Comparison of ENCODE assay signal across 25 cellular contexts in the genomic region with DNA sequence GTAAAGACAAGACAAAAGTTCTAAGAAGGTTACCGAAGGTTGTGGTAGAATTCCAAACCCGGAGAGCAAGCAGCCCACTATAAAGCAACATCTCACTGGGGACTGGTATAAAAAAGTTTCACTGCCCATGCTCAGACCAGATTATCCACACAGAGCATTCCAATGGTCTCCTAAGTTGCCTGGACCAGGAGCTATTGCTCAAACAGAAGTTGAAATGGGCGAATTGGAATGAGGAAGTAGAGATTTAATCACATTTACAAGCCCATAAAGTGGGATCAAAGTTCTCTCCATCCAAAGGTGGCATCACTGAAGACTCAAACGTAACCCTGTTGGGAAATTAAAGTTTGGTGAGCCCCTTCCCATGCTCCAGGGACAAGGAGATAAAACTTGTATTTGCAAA. TPM values are rescaled to one million over a fixed set of nuclear protein-coding genes. Genes with fewer than 3 reads are reported as not detected.
A peak's percentile ranks its signal among the peaks of the same experiment; 100 is the strongest.
DNase-seq lines count a peak whose midpoint lies in the region; ATAC-seq, FAIRE-seq and TF ChIP-seq lines count a peak whose summit lies in the region.
"Had no signal": no experiment of that assay in that cellular context is flagged by ENCODE, and none has a peak within 500 bp of the region (broad histone marks: within the 10 kb centered on the region; RNA-seq: fewer than 3 reads in every experiment).

No MANE protein-coding gene starts in this region.

- peak overlapping the region; percentile 62 for H3K4me2 ChIP-seq in A549
- no peak overlapping the region for H3K4me2 ChIP-seq in GM23248 (ENCODE audit: unreplicated experiment)
- H3K4me2 ChIP-seq in PC-9: peak overlapping the region; percentile 53
- peak overlapping the region; percentile 67 for H3K4me2 ChIP-seq in hepatocyte

- H3K4me3 Mint-ChIP-seq in stimulated activated memory B cell treated with anti-CD40 and anti-IgM and Interleukin-4, amounts not matched to agents 10 μg/mL and 1 μg/mL and 100 μg/mL, for 72 hours: no peak overlapping the region
- H3K4me3 Mint-ChIP-seq: activated CD4-positive, alpha-beta memory T cell treated with anti-CD3 and anti-CD28 coated beads, Interleukin-2, amount 10 ng/mL, durations not matched to agents 7 days and 5 days; activated T-cell treated with anti-CD3 and anti-CD28 coated beads, Interleukin-2, amount 50 U/mL, for 24 hours; CD8-positive, alpha-beta T cell; T-helper 1 cell treated with Interleukin-12 subunit alpha and Interleukin-12 subunit beta and Interleukin-4 antibody, amounts not matched to agents 30 μg/mL and 1 μg/mL, for 36 hours; WTC11 had no signal

- TF ChIP-seq CTCF in A549 (IDR thresholded peaks at IDR 0.05): no peak
- TF ChIP-seq CTCF in PC-9 (conservative IDR thresholded peaks at IDR 0.05): no peak
- no peak for TF ChIP-seq CTCF in hepatocyte (IDR thresholded peaks at IDR 0.05; ENCODE audit: poor library complexity)

- no TSS peak for BruUV-seq in PC-9 (replicated peaks; lab: Mats Ljungman, UMichigan)

- CTCF ChIA-PET in A549 (lab: Yijun Ruan, JAX): interaction anchor here (0.9 to 1.1 kb wide), 2 partner anchors 46 to 72 kb away, joined by 3 to 4 read pairs; partner anchors contain the start of gene TCAF1
- CTCF ChIA-PET in PC-9 (lab: Charles Lee): no interaction called here

- TF ChIP-seq POLR2A in A549 (IDR thresholded peaks at IDR 0.05; ENCODE audit: low read length): no peak

- FAIRE-seq in A549 (lab: Jason Lieb, UNC): peak; percentile 94
- FAIRE-seq: colon, endothelial cell of umbilical vein, frontal cortex had no signal

- no peak overlapping the region for H3K4me3 ChIP-seq in A549
- H3K4me3 ChIP-seq in GM23248: no peak overlapping the region
- no peak overlapping the region for H3K4me3 ChIP-seq in PC-9
- no peak overlapping the region for H3K4me3 ChIP-seq in hepatocyte
- H3K4me3 ChIP-seq: MG63 had no signal

- H3K36me3 ChIP-seq in GM23248 (ENCODE audit: low read depth): no peaks in the 10 kb centered on the region
- H3K36me3 ChIP-seq in PC-9 (ENCODE audit: low read depth): no peaks in the 10 kb centered on the region
- H3K36me3 ChIP-seq in hepatocyte (replicated peaks; ENCODE audit: insufficient read depth, low read depth): no peaks in the 10 kb centered on the region
- H3K36me3 ChIP-seq: MG63 had no signal

- in situ Hi-C loops in GM23248 (cut with MboI): no loop called here

- H3F3A ChIP-seq in GM23248 (ENCODE audit: insufficient read depth): peaks cover 11% of the 10 kb centered on the region
- peaks cover 13% of the 10 kb centered on the region; the same call in 1 of the 2 replicates for H3F3A ChIP-seq in PC-9 (ENCODE audit: insufficient read depth, low read depth)

- 27% methylated on average over 4 of the region's 4 CpGs for WGBS in A549 (ENCODE audit: missing lambda C conversion rate)
- 67 to 71% methylated on average over 4 of the region's 4 CpGs for WGBS in GM23248 (ENCODE audit: low coverage in 1 of 2, low lambda C conversion rate in 2 of 2, missing lambda C conversion rate in 2 of 2), 2 experiments
- WGBS in hepatocyte (ENCODE audit: low lambda C conversion rate, missing lambda C conversion rate): 37% methylated on average over 4 of the region's 4 CpGs

- TF ChIP-seq EP300 in A549 (IDR thresholded peaks at IDR 0.05): 0 out of 5 replicates have a peak, but pooled peaks of 1 of the 2 experiments have one; percentile 22

- no peaks in the 10 kb centered on the region for H3K9me3 Mint-ChIP-seq in stimulated activated memory B cell treated with anti-CD40 and anti-IgM and Interleukin-4, amounts not matched to agents 10 μg/mL and 1 μg/mL and 100 μg/mL, for 72 hours
- H3K9me3 Mint-ChIP-seq: activated CD4-positive, alpha-beta memory T cell treated with anti-CD3 and anti-CD28 coated beads, Interleukin-2, amount 10 ng/mL, durations not matched to agents 7 days and 5 days; activated T-cell treated with anti-CD3 and anti-CD28 coated beads, Interleukin-2, amount 50 U/mL, for 24 hours; CD8-positive, alpha-beta T cell; T-helper 1 cell treated with Interleukin-12 subunit alpha and Interleukin-12 subunit beta and Interleukin-4 antibody, amounts not matched to agents 30 μg/mL and 1 μg/mL, for 36 hours had no signal

- TF ChIP-seq RAD21 in A549 (conservative IDR thresholded peaks at IDR 0.05 in 1 of 2, IDR thresholded peaks at IDR 0.05 in 1 of 2): no peak

- peaks cover 9% of the 10 kb centered on the region for H3K27me3 Mint-ChIP-seq in stimulated activated memory B cell treated with anti-CD40 and anti-IgM and Interleukin-4, amounts not matched to agents 10 μg/mL and 1 μg/mL and 100 μg/mL, for 72 hours

- no peak overlapping the region for H3K9ac ChIP-seq in GM23248

- H3K27me3 ChIP-seq in GM23248 (replicated peaks; ENCODE audit: insufficient read depth): no peaks in the 10 kb centered on the region
- H3K27me3 ChIP-seq in PC-9 (ENCODE audit: insufficient read depth, low read depth): no peaks in the 10 kb centered on the region
- H3K27me3 ChIP-seq in hepatocyte: no peaks in the 10 kb centered on the region
- H3K27me3 ChIP-seq: MG63 had no signal

- peak; percentile 44 to 83 for DNase-seq in A549 (ENCODE audit: low read depth in 1 of 2, low spot score in 1 of 2)
- DNase-seq in GM23248: peak; percentile 48
- peak; percentile 10 to 90 for DNase-seq in PC-9
- DNase-seq in hepatocyte (ENCODE audit: low spot score): peak; percentile 54
- no peak for DNase-seq in amniotic stem cell (lab: John Stamatoyannopoulos, UW)
- no peak for DNase-seq in COR-L47 (lab: John Stamatoyannopoulos, UW)
- DNase-seq: activated CD4-positive, alpha-beta memory T cell treated with anti-CD3 and anti-CD28 coated beads, Interleukin-2, amount 10 ng/mL, durations not matched to agents 7 days and 5 days; activated naive CD4-positive, alpha-beta T cell treated with anti-CD3 and anti-CD28 coated beads, Interleukin-2, amount 50 U/mL, for 16 hours; activated T-cell treated with anti-CD3 and anti-CD28 coated beads, Interleukin-2, amount 50 U/mL, for 24 hours; CD8-positive, alpha-beta T cell; DND-41; MG63; NCI-H1694 treated with DMSO at 0.1 percent for 48 hours; NCI-H446; stimulated activated CD4-positive, alpha-beta T cell treated with anti-CD3 and anti-CD28 coated beads, Interleukin-15, amount 100 ng/mL, for 24 hours; stimulated activated naive CD4-positive, alpha-beta T cell had no signal

- H3K79me2 ChIP-seq in GM23248 (ENCODE audit: insufficient read depth) (no peaks in the 10 kb centered on the region), PC-9 (ENCODE audit: low read depth) (no peaks in the 10 kb centered on the region), hepatocyte (no peaks in the 10 kb centered on the region)

- intact Hi-C loops in PC-9 (cut with micrococcal nuclease; ENCODE audit: unreplicated experiment): no loop called here

- ATAC-seq in A549: peak; percentile 85 to 94
- no peak for ATAC-seq in GM18907 (IDR thresholded peaks at IDR 0.05; ENCODE audit: unreplicated experiment)
- ATAC-seq in stimulated activated memory B cell treated with anti-CD40 and anti-IgM and Interleukin-4, amounts not matched to agents 10 μg/mL and 1 μg/mL and 100 μg/mL, for 72 hours: no peak
- ATAC-seq: CD8-positive, alpha-beta T cell; left lobe of liver; WTC11 had no signal

- H3K9me2 ChIP-seq in GM23248 (ENCODE audit: insufficient read depth) (no peaks in the 10 kb centered on the region), PC-9 (ENCODE audit: insufficient read depth) (no peaks in the 10 kb centered on the region), hepatocyte (replicated peaks; ENCODE audit: insufficient read depth) (no peaks in the 10 kb centered on the region)

- no peaks in the 10 kb centered on the region for H3K4me1 Mint-ChIP-seq in stimulated activated memory B cell treated with anti-CD40 and anti-IgM and Interleukin-4, amounts not matched to agents 10 μg/mL and 1 μg/mL and 100 μg/mL, for 72 hours
- H3K4me1 Mint-ChIP-seq: activated CD4-positive, alpha-beta memory T cell treated with anti-CD3 and anti-CD28 coated beads, Interleukin-2, amount 10 ng/mL, durations not matched to agents 7 days and 5 days; WTC11 had no signal

- no peaks in the 10 kb centered on the region for H4K20me1 ChIP-seq in GM23248 (ENCODE audit: insufficient read depth)
- no peaks in the 10 kb centered on the region for H4K20me1 ChIP-seq in PC-9 (ENCODE audit: insufficient read depth)
- H4K20me1 ChIP-seq in hepatocyte (ENCODE audit: insufficient read depth, poor library complexity, severe bottlenecking): no peaks in the 10 kb centered on the region

- POLR2A ChIA-PET in A549 (lab: Yijun Ruan, JAX) (interaction anchor here (3.2 kb wide), 1 partner anchor 73 kb away, joined by 27 read pairs; the partner anchor contains the start of gene TCAF1), PC-9 (lab: Charles Lee; ENCODE audit: unreplicated experiment) (no interaction called here)

- H3K9me3 ChIP-seq in A549 (0 out of 3 replicates have a peak, but pooled peaks cover 4% of the 10 kb centered on the region), GM23248 (ENCODE audit: low read depth) (no peaks in the 10 kb centered on the region), PC-9 (ENCODE audit: insufficient read depth, low read depth) (no peaks in the 10 kb centered on the region), hepatocyte (ENCODE audit: low read depth) (no peaks in the 10 kb centered on the region)

- no peak overlapping the region for H3K27ac Mint-ChIP-seq in stimulated activated memory B cell treated with anti-CD40 and anti-IgM and Interleukin-4, amounts not matched to agents 10 μg/mL and 1 μg/mL and 100 μg/mL, for 72 hours
- H3K27ac Mint-ChIP-seq: activated CD4-positive, alpha-beta memory T cell treated with anti-CD3 and anti-CD28 coated beads, Interleukin-2, amount 10 ng/mL, durations not matched to agents 7 days and 5 days; activated T-cell treated with anti-CD3 and anti-CD28 coated beads, Interleukin-2, amount 50 U/mL, for 24 hours; CD8-positive, alpha-beta T cell; T-helper 1 cell treated with Interleukin-12 subunit alpha and Interleukin-12 subunit beta and Interleukin-4 antibody, amounts not matched to agents 30 μg/mL and 1 μg/mL, for 36 hours; WTC11 had no signal

- 0 out of 2 replicates have a peak overlapping the region, but pooled peaks have one; percentile 20 for H2AFZ ChIP-seq in GM23248
- peak overlapping the region; percentile 73 for H2AFZ ChIP-seq in PC-9
- no peak overlapping the region for H2AFZ ChIP-seq in hepatocyte

- H3K27ac ChIP-seq in A549 (peak overlapping the region; percentile 64 to 68), GM23248 (no peak overlapping the region), PC-9 (peak overlapping the region; percentile 3; the same call in 1 of the 2 replicates), hepatocyte (peak overlapping the region; percentile 84)

- H3K36me3 Mint-ChIP-seq in stimulated activated memory B cell treated with anti-CD40 and anti-IgM and Interleukin-4, amounts not matched to agents 10 μg/mL and 1 μg/mL and 100 μg/mL, for 72 hours: no peaks in the 10 kb centered on the region
- H3K36me3 Mint-ChIP-seq: CD8-positive, alpha-beta T cell; WTC11 had no signal

- H3K4me1 ChIP-seq in A549 (peaks cover 35% of the 10 kb centered on the region), GM23248 (ENCODE audit: insufficient read depth) (peaks cover 11% of the 10 kb centered on the region), PC-9 (replicated peaks; ENCODE audit: insufficient read depth) (peaks cover 30% of the 10 kb centered on the region), hepatocyte (ENCODE audit: insufficient read depth) (no peaks in the 10 kb centered on the region)

RNA-seq across cellular contexts. Expression of gene OR2F1, which starts 19.8 kb away (rescaled TPM):
- polyA plus RNA-seq in A549 (2011; rRNA removed): not detected in 2 replicates
- not detected in 2 replicates for polyA plus RNA-seq in A549 (2012; cell fraction: cytosol; rRNA removed)
- polyA plus RNA-seq in A549 (2012; cell fraction: nucleus; rRNA removed): not detected in 2 replicates
- polyA plus RNA-seq in A549 (2017; fragmentation: RNase III; extraction: RNeasy Plus Mini Kit Qiagen cat#74134 plus additional on column Dnase treatment): not detected in 3 replicates
- not detected in 2 replicates for polyA minus RNA-seq in A549 (2011; rRNA and poly(A)+ RNA removed)
- not detected in 2 replicates for total RNA-seq in GM23248 (2014; rRNA removed; shearing (Covaris generic))
- polyA plus RNA-seq in GM23248 (2016; fragmentation: Nextera tagmentation; extraction: Ambion mirVana): not detected in 2 replicates
- not detected in 2 replicates for total RNA-seq in PC-9 (2021)
- 0.04 TPM in 1 of 2 replicates, not detected in the other for total RNA-seq in hepatocyte
- not detected in 2 replicates for polyA plus RNA-seq in hepatocyte
- total RNA-seq: activated CD4-positive, alpha-beta memory T cell treated with anti-CD3 and anti-CD28 coated beads, Interleukin-2, amount 10 ng/mL, durations not matched to agents 7 days and 5 days; CD8-positive, alpha-beta T cell; endothelial cell of umbilical vein; frontal cortex; left lobe of liver; WTC11 had no signal
- polyA plus RNA-seq: endothelial cell of umbilical vein had no signal

RNA-seq across cellular contexts. Expression of gene OR6B1, which starts 25.7 kb away (rescaled TPM):
- polyA plus RNA-seq in A549 (2011; rRNA removed) (not detected in 2 replicates), A549 (2017; fragmentation: RNase III; extraction: RNeasy Plus Mini Kit Qiagen cat#74134 plus additional on column Dnase treatment) (not detected in 3 replicates), GM23248 (2016; fragmentation: Nextera tagmentation; extraction: Ambion mirVana) (not detected in 2 replicates), hepatocyte (0.28 TPM in 1 of 2 replicates, not detected in the other)
- polyA plus RNA-seq in A549 (2012; cell fraction: cytosol; rRNA removed): not detected in 2 replicates
- not detected in 2 replicates for polyA plus RNA-seq in A549 (2012; cell fraction: nucleus; rRNA removed)
- polyA minus RNA-seq in A549 (2011; rRNA and poly(A)+ RNA removed): not detected in 2 replicates
- not detected in 2 replicates for total RNA-seq in GM23248 (2014; rRNA removed; shearing (Covaris generic))
- total RNA-seq in PC-9 (2021) (not detected in 2 replicates), hepatocyte (not detected in 2 replicates)
- total RNA-seq: activated CD4-positive, alpha-beta memory T cell treated with anti-CD3 and anti-CD28 coated beads, Interleukin-2, amount 10 ng/mL, durations not matched to agents 7 days and 5 days; CD8-positive, alpha-beta T cell; endothelial cell of umbilical vein; frontal cortex; left lobe of liver; WTC11 had no signal
- polyA plus RNA-seq: endothelial cell of umbilical vein had no signal

RNA-seq across cellular contexts. Expression of gene OR2F2, which starts 39.4 kb away (rescaled TPM):
- not detected in 2 replicates for polyA plus RNA-seq in A549 (2011; rRNA removed)
- not detected in 2 replicates for polyA plus RNA-seq in A549 (2012; cell fraction: cytosol; rRNA removed)
- not detected in 2 replicates for polyA plus RNA-seq in A549 (2012; cell fraction: nucleus; rRNA removed)
- not detected in 3 replicates for polyA plus RNA-seq in A549 (2017; fragmentation: RNase III; extraction: RNeasy Plus Mini Kit Qiagen cat#74134 plus additional on column Dnase treatment)
- not detected in 2 replicates for polyA minus RNA-seq in A549 (2011; rRNA and poly(A)+ RNA removed)
- total RNA-seq in GM23248 (2014; rRNA removed; shearing (Covaris generic)): not detected in 2 replicates
- not detected in 2 replicates for polyA plus RNA-seq in GM23248 (2016; fragmentation: Nextera tagmentation; extraction: Ambion mirVana)
- not detected in 2 replicates for total RNA-seq in PC-9 (2021)
- not detected in 2 replicates for total RNA-seq in hepatocyte
- polyA plus RNA-seq in hepatocyte: not detected in 2 replicates
- total RNA-seq: activated CD4-positive, alpha-beta memory T cell treated with anti-CD3 and anti-CD28 coated beads, Interleukin-2, amount 10 ng/mL, durations not matched to agents 7 days and 5 days; CD8-positive, alpha-beta T cell; endothelial cell of umbilical vein; frontal cortex; left lobe of liver; mononuclear cell; WTC11 had no signal
- polyA plus RNA-seq: endothelial cell of umbilical vein had no signal

Comparison
In these comparisons a context has a peak if more than half of its experiments do, and no peak if none do; other contexts are left out.
1. ATAC-seq: peak in A549 (2 of 2); none in GM18907 (single experiment) and stimulated activated memory B cell treated with anti-CD40 and anti-IgM and Interleukin-4, amounts not matched to agents 10 μg/mL and 1 μg/mL and 100 μg/mL, for 72 hours (single experiment).
2. DNase-seq: peak in A549 (2 of 2), GM23248 (single experiment), PC-9 (2 of 2) and hepatocyte (single experiment); none in amniotic stem cell (single experiment) and COR-L47 (single experiment).